In the genomic region with DNA sequence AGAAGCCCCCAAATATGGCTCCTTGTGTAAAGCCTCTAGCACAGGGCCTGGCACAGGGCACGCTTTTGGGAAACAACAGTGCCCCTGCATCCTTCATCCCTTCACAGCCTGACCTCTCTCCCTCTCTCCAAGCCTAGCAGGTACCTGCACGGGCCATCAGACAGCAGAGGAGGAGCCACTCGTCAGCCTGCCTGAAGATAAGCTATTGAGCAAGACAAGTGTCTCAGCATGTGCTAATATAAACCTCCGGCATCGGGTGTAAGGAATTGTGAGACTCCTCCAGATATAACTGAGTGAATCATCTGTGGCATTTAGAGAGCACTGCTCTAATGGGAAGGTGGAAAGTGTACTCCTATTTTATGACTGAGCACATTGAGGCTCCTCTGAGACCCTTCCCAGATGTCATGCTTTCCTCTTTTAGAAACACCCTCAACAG, we compare ENCODE assay signal across 1 cellular context.
TF ChIP-seq lines count a peak whose summit lies in the region.

No MANE protein-coding gene starts in this region.

TF ChIP-seq in GM12878, 131 proteins besides CTCF, POLR2A, EP300 and RAD21 (continued from another document):
- TF ChIP-seq, protein P1, sequence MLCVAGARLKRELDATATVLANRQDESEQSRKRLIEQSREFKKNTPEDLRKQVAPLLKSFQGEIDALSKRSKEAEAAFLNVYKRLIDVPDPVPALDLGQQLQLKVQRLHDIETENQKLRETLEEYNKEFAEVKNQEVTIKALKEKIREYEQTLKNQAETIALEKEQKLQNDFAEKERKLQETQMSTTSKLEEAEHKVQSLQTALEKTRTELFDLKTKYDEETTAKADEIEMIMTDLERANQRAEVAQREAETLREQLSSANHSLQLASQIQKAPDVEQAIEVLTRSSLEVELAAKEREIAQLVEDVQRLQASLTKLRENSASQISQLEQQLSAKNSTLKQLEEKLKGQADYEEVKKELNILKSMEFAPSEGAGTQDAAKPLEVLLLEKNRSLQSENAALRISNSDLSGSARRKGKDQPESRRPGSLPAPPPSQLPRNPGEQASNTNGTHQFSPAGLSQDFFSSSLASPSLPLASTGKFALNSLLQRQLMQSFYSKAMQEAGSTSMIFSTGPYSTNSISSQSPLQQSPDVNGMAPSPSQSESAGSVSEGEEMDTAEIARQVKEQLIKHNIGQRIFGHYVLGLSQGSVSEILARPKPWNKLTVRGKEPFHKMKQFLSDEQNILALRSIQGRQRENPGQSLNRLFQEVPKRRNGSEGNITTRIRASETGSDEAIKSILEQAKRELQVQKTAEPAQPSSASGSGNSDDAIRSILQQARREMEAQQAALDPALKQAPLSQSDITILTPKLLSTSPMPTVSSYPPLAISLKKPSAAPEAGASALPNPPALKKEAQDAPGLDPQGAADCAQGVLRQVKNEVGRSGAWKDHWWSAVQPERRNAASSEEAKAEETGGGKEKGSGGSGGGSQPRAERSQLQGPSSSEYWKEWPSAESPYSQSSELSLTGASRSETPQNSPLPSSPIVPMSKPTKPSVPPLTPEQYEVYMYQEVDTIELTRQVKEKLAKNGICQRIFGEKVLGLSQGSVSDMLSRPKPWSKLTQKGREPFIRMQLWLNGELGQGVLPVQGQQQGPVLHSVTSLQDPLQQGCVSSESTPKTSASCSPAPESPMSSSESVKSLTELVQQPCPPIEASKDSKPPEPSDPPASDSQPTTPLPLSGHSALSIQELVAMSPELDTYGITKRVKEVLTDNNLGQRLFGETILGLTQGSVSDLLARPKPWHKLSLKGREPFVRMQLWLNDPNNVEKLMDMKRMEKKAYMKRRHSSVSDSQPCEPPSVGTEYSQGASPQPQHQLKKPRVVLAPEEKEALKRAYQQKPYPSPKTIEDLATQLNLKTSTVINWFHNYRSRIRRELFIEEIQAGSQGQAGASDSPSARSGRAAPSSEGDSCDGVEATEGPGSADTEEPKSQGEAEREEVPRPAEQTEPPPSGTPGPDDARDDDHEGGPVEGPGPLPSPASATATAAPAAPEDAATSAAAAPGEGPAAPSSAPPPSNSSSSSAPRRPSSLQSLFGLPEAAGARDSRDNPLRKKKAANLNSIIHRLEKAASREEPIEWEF (IDR thresholded peaks at IDR 0.05; ENCODE audit: insufficient replicate concordance, low read depth, low read length) = no peak
- peak in 1 of 2 experiments; percentile 79; a peak in 1 of 4 replicates for TF ChIP-seq ETV6 (conservative IDR thresholded peaks at IDR 0.05 in 1 of 2, IDR thresholded peaks at IDR 0.05 in 1 of 2; ENCODE audit: borderline replicate concordance in 1 of 2, low read depth in 1 of 2)
- no peak for TF ChIP-seq SMAD5 (IDR thresholded peaks at IDR 0.05; ENCODE audit: low read depth)
- TF ChIP-seq KAT2A (conservative IDR thresholded peaks at IDR 0.05; ENCODE audit: control insufficient read depth, low read depth, low read length) = no peak
- no peak for TF ChIP-seq NFYA (IDR thresholded peaks at IDR 0.05; ENCODE audit: borderline replicate concordance, low read depth, low read length)
- peak; percentile 19; the same call in 1 of the 2 replicates for TF ChIP-seq NFXL1 (IDR thresholded peaks at IDR 0.05; ENCODE audit: borderline replicate concordance)
- no peak for TF ChIP-seq RB1 (IDR thresholded peaks at IDR 0.05; ENCODE audit: borderline replicate concordance)
- no peak for TF ChIP-seq TCF7 (IDR thresholded peaks at IDR 0.05; ENCODE audit: borderline replicate concordance)
- no peak for TF ChIP-seq MYC (IDR thresholded peaks at IDR 0.05; ENCODE audit: insufficient read depth, insufficient read length, insufficient replicate concordance, low read length, severe bottlenecking)
- TF ChIP-seq ASH2L (IDR thresholded peaks at IDR 0.05; ENCODE audit: borderline replicate concordance, low read depth) = no peak
- no peak for TF ChIP-seq ZNF207 (IDR thresholded peaks at IDR 0.05; ENCODE audit: borderline replicate concordance)
- no peak for TF ChIP-seq MEF2A (IDR thresholded peaks at IDR 0.05; ENCODE audit: insufficient read depth, low read depth, low read length)
